Comparison of ENCODE assay signal across 17 cellular contexts in genomic region chr1:97571760-97572159, GRCh38.
A peak's percentile ranks its signal among the peaks of the same experiment; 100 is the strongest.
DNase-seq lines count a peak whose midpoint lies in the region; ATAC-seq and TF ChIP-seq lines count a peak whose summit lies in the region.
"Had no signal": no experiment of that assay in that cellular context is flagged by ENCODE, and none has a peak within 500 bp of the region (broad histone marks: within the 10 kb centered on the region; RNA-seq: fewer than 3 reads in every experiment).

No MANE protein-coding gene starts in this region.

- H3K4me1 ChIP-seq in mammary epithelial cell (ENCODE audit: insufficient read depth, low read length) (no peaks in the 10 kb centered on the region), left lung (no peaks in the 10 kb centered on the region), right cardiac atrium (ENCODE audit: control insufficient read depth, insufficient read depth, low read length) (no peaks in the 10 kb centered on the region)
- H3K4me1 ChIP-seq: Caco-2, HAP-1 had no signal

- no peak overlapping the region for H3K9ac ChIP-seq in mammary epithelial cell (ENCODE audit: insufficient read depth, low read length)
- H3K9ac ChIP-seq: GM23248 had no signal

- no peaks in the 10 kb centered on the region for H4K20me1 ChIP-seq in mammary epithelial cell (ENCODE audit: insufficient read depth, low read length)

- H3K27ac ChIP-seq in mammary epithelial cell (ENCODE audit: insufficient read depth, low read depth, low read length) (no peak overlapping the region), left lung (no peak overlapping the region), right cardiac atrium (ENCODE audit: low read length) (no peak overlapping the region)
- H3K27ac ChIP-seq: 22Rv1, C4-2B, GM23248, HL-60 had no signal

- CTCF ChIA-PET in MCF 10A (lab: Yijun Ruan, JAX), result no interaction called here
- CTCF ChIA-PET in mammary epithelial cell (lab: Charles Lee; ENCODE audit: low non-redundant PET), result no interaction called here

- H3K27ac Mint-ChIP-seq in MCF 10A (ENCODE audit: low read depth, unreplicated experiment) (peak overlapping the region; percentile 6), chondrocyte (ENCODE audit: unreplicated experiment) (peak overlapping the region; percentile 38)
- H3K27ac Mint-ChIP-seq: CD4-positive, alpha-beta T cell had no signal

- H3K36me3 Mint-ChIP-seq in MCF 10A (ENCODE audit: insufficient read depth, unreplicated experiment) (peaks cover 19% of the 10 kb centered on the region), chondrocyte (ENCODE audit: low read depth) (no peaks in the 10 kb centered on the region)

- H3K4me3 Mint-ChIP-seq in MCF 10A (ENCODE audit: unreplicated experiment) (no peak overlapping the region), chondrocyte (ENCODE audit: unreplicated experiment) (no peak overlapping the region)
- H3K4me3 Mint-ChIP-seq: CD4-positive, alpha-beta T cell had no signal

- dilution Hi-C loops in mammary epithelial cell (cut with HindIII; ENCODE audit: low sequenced_read_pairs), result no loop called here

- H2AFZ ChIP-seq in mammary epithelial cell (ENCODE audit: low read depth, low read length), result no peak overlapping the region
- H2AFZ ChIP-seq: GM23248 had no signal

- H3K9me3 Mint-ChIP-seq in MCF 10A (ENCODE audit: unreplicated experiment), result no peaks in the 10 kb centered on the region
- no peaks in the 10 kb centered on the region for H3K9me3 Mint-ChIP-seq in chondrocyte (ENCODE audit: low read depth)
- H3K9me3 Mint-ChIP-seq: CD4-positive, alpha-beta T cell had no signal

- no peak for TF ChIP-seq CTCF in MCF 10A (IDR thresholded peaks at IDR 0.05; ENCODE audit: unreplicated experiment)
- no peak for TF ChIP-seq CTCF in mammary epithelial cell (conservative IDR thresholded peaks at IDR 0.05 in 1 of 2, IDR thresholded peaks at IDR 0.05 in 1 of 2; ENCODE audit: extremely low read depth in 1 of 2, insufficient read depth in 1 of 2, low read depth in 1 of 2, low read length in 2 of 2)
- TF ChIP-seq CTCF in chondrocyte (IDR thresholded peaks at IDR 0.05), result no peak
- no peak for TF ChIP-seq CTCF in left lung (IDR thresholded peaks at IDR 0.05)

- no peaks in the 10 kb centered on the region for H3K79me2 ChIP-seq in mammary epithelial cell (ENCODE audit: insufficient read depth, low read length)

- no peak for DNase-seq in MCF 10A (ENCODE audit: unreplicated experiment)
- no peak for DNase-seq in mammary epithelial cell
- no peak for DNase-seq in chondrocyte (ENCODE audit: low spot score)
- DNase-seq in left lung, result no peak
- DNase-seq in right cardiac atrium, result no peak
- DNase-seq in A172 (ENCODE audit: low spot score), result no peak
- no peak for DNase-seq in activated CD4-positive, CD25-positive, alpha-beta regulatory T cell (lab: John Stamatoyannopoulos, UW)
- DNase-seq: AML-193; Caco-2; CD4-positive, alpha-beta T cell; GDM1; GM23248 had no signal

- H3K4me1 Mint-ChIP-seq in MCF 10A (ENCODE audit: insufficient read depth, unreplicated experiment) (no peaks in the 10 kb centered on the region), chondrocyte (ENCODE audit: low read depth) (peaks cover 40% of the 10 kb centered on the region)

- no TSS peak for BruUV-seq in MCF 10A (replicated peaks; lab: Mats Ljungman, UMichigan)
- BruUV-seq in mammary epithelial cell (replicated peaks; lab: Mats Ljungman, UMichigan), result no TSS peak

- no peaks in the 10 kb centered on the region for H3K27me3 ChIP-seq in mammary epithelial cell (ENCODE audit: insufficient read depth, low read length)
- H3K27me3 ChIP-seq in left lung, result no peaks in the 10 kb centered on the region
- H3K27me3 ChIP-seq in right cardiac atrium (ENCODE audit: control insufficient read depth, insufficient read depth), result no peaks in the 10 kb centered on the region

- H3K27me3 Mint-ChIP-seq in MCF 10A (ENCODE audit: insufficient read depth, unreplicated experiment) (no peaks in the 10 kb centered on the region), chondrocyte (ENCODE audit: low read depth) (no peaks in the 10 kb centered on the region)
- H3K27me3 Mint-ChIP-seq: CD4-positive, alpha-beta T cell had no signal

- H3K9me3 ChIP-seq in mammary epithelial cell (replicated peaks; ENCODE audit: insufficient read depth, low read length), result no peaks in the 10 kb centered on the region
- H3K9me3 ChIP-seq in left lung, result no peaks in the 10 kb centered on the region
- H3K9me3 ChIP-seq in right cardiac atrium (ENCODE audit: control insufficient read depth, low read length), result no peaks in the 10 kb centered on the region
- H3K9me3 ChIP-seq: Caco-2, HAP-1 had no signal

- WGBS in mammary epithelial cell (ENCODE audit: low coverage, missing lambda C conversion rate), result 100% methylated on average over 1 of the region's 1 CpG
- WGBS in right cardiac atrium, result 93% methylated on average over 1 of the region's 1 CpG

- ATAC-seq in left lung (peak; percentile 23), right cardiac atrium (no peak)
- ATAC-seq: K562 had no signal

- POLR2A ChIA-PET in MCF 10A (lab: Yijun Ruan, JAX), result no interaction called here

- H3K36me3 ChIP-seq in mammary epithelial cell (ENCODE audit: insufficient read depth, low read length) (peaks cover 2% of the 10 kb centered on the region), left lung (peaks cover 0 to 30% of the 10 kb centered on the region in 2 donors)
- H3K36me3 ChIP-seq: HAP-1 had no signal

- H3K4me3 ChIP-seq in mammary epithelial cell (replicated peaks in 1 of 3; ENCODE audit: insufficient read depth in 1 of 3, low read depth in 2 of 3, low read length in 3 of 3) (no peak overlapping the region), left lung (no peak overlapping the region), right cardiac atrium (ENCODE audit: low read length) (no peak overlapping the region)
- H3K4me3 ChIP-seq: GM23248, HAP-1, K562 had no signal

- in situ Hi-C loops in mammary epithelial cell (cut with MboI; ENCODE audit: low sequenced_read_pairs in 2 of 2), result no loop called here

- intact Hi-C loops in MCF 10A (cut with micrococcal nuclease), result no loop called here
- intact Hi-C loops in mammary epithelial cell (cut with micrococcal nuclease), result no loop called here
- intact Hi-C loops in left lung (cut with DNase I), result no loop called here
- intact Hi-C loops in right cardiac atrium (cut with DNase I), result no loop called here

- H3K4me2 ChIP-seq in mammary epithelial cell (ENCODE audit: insufficient read depth, low read depth, low read length), result no peak overlapping the region
